ENCODE assay signal across 1 cellular context in the genomic region with DNA sequence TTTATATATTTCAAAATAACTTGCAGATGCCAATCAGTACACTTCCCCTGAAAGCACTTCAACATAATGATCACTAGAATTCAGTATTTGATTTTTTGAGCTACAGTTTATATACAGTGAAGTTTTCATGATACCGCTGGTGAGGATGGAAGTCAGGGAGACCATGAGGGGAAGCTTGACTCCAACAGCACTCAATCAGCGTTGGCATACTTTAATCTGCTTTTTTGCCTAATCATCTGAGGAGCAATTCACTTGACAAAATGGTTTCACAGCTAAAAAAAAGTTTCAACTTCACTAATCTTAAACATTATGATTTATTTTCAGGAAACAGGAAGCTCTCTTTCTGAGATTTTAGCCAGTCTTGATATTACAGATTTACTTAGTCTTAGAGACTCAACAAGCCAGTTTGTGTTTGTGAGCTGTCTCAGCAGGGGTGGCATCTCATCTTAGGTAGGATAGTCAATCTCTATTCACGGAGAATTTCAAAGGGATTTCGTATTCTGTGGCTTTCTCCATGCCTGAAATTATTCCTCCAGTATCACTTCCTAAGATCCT.
TF ChIP-seq lines count a peak whose summit lies in the region.

No MANE protein-coding gene starts in this region.

TF ChIP-seq in GM23338, 12 proteins besides CTCF, POLR2A, EP300 and RAD21 (continued from another document):
- TF ChIP-seq ZNF462 (CRISPR knock-in tag; IDR thresholded peaks at IDR 0.05), result no peak
- TF ChIP-seq, protein P1, sequence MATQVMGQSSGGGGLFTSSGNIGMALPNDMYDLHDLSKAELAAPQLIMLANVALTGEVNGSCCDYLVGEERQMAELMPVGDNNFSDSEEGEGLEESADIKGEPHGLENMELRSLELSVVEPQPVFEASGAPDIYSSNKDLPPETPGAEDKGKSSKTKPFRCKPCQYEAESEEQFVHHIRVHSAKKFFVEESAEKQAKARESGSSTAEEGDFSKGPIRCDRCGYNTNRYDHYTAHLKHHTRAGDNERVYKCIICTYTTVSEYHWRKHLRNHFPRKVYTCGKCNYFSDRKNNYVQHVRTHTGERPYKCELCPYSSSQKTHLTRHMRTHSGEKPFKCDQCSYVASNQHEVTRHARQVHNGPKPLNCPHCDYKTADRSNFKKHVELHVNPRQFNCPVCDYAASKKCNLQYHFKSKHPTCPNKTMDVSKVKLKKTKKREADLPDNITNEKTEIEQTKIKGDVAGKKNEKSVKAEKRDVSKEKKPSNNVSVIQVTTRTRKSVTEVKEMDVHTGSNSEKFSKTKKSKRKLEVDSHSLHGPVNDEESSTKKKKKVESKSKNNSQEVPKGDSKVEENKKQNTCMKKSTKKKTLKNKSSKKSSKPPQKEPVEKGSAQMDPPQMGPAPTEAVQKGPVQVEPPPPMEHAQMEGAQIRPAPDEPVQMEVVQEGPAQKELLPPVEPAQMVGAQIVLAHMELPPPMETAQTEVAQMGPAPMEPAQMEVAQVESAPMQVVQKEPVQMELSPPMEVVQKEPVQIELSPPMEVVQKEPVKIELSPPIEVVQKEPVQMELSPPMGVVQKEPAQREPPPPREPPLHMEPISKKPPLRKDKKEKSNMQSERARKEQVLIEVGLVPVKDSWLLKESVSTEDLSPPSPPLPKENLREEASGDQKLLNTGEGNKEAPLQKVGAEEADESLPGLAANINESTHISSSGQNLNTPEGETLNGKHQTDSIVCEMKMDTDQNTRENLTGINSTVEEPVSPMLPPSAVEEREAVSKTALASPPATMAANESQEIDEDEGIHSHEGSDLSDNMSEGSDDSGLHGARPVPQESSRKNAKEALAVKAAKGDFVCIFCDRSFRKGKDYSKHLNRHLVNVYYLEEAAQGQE (IDR thresholded peaks at IDR 0.05; ENCODE audit: unreplicated experiment), result no peak
TF ChIP-seq in GM23338: peak in this region for 0.
